In the genomic region with DNA sequence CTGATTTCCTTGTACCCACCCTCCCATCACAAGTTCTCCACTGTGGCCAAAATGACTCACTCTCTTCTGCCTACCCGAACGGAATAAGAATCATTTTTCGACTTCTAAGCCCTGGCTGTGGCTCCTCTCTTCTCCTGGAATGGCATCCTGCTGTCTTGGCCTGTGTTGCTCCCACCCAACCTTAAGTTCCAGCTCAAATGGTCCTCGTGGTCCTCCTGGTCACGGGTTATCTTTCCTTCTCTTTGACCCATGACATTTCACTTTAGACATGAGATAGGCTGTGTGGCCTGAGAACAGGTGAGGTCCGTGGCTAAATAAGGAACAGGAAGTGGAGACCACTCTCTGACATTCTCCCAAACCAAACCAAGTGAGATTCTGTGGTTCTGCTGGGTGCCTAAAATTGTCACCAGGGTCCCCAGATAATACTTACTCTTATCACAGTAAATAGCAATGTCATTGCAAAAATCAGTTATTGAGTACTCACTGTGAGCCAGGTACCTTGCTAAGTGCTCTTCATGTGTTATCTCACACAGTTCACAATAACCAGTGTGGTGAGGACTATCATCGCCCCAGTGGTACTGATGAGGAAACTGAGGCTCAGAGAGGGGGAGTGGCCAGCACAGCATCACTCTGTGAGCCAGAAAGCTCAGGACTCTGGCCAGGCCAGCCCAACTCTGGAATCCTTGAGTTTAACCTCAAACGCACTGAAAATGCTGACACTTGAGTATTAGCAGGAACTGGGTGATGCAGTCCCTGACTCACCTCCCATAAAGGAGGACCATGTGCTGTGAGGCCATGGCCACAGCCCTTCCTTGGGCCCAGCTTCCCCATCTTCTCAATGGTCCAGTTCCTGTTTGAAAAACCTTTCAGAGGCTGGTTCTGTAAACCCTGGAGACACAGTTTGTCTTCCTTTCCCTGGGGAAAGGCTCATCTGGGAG, we compare ENCODE assay signal across 1 cellular context.
TF ChIP-seq lines count a peak whose summit lies in the region.

No MANE protein-coding gene starts in this region.

TF ChIP-seq in SK-N-SH treated with all-trans-retinoic acid at 6 μM for 48 hours, 23 proteins besides CTCF, POLR2A, EP300 and RAD21 (continued from another document):
- TF ChIP-seq, protein P1, sequence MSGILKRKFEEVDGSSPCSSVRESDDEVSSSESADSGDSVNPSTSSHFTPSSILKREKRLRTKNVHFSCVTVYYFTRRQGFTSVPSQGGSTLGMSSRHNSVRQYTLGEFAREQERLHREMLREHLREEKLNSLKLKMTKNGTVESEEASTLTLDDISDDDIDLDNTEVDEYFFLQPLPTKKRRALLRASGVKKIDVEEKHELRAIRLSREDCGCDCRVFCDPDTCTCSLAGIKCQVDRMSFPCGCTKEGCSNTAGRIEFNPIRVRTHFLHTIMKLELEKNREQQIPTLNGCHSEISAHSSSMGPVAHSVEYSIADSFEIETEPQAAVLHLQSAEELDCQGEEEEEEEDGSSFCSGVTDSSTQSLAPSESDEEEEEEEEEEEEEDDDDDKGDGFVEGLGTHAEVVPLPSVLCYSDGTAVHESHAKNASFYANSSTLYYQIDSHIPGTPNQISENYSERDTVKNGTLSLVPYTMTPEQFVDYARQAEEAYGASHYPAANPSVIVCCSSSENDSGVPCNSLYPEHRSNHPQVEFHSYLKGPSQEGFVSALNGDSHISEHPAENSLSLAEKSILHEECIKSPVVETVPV (CRISPR knock-in tag; IDR thresholded peaks at IDR 0.05), result no peak
- TF ChIP-seq ZFP3 (CRISPR knock-in tag; IDR thresholded peaks at IDR 0.05) (no peak), TOX (CRISPR knock-in tag; IDR thresholded peaks at IDR 0.05; ENCODE audit: borderline replicate concordance) (no peak)
